24 cellular contexts compared by ENCODE assay signal in genomic region chr22:49439373-49439772, GRCh38.
"Had no signal": no experiment of that assay in that cellular context is flagged by ENCODE, and none has a peak within 500 bp of the region (broad histone marks: within the 10 kb centered on the region; RNA-seq: fewer than 3 reads in every experiment).

No MANE protein-coding gene starts in this region.

- H3K36me3 ChIP-seq: adrenal gland, left ventricle myocardium inferior, right lobe of liver had no signal

- DNase-seq: activated CD4-positive, alpha-beta T cell treated with anti-CD3 and anti-CD28 coated beads for 1 hour; activated CD4-positive, alpha-beta T cell treated with anti-CD3 and anti-CD28 coated beads, Interleukin-2, amount 10 ng/mL, durations not matched to agents 7 days and 5 days; activated CD8-positive, alpha-beta T cell treated with anti-CD3 and anti-CD28 coated beads for 36 hours; activated naive CD4-positive, alpha-beta T cell treated with anti-CD3 and anti-CD28 coated beads for 36 hours; activated naive CD8-positive, alpha-beta T cell treated with anti-CD3 and anti-CD28 coated beads for 36 hours; activated T-cell treated with anti-CD3 and anti-CD28 coated beads, Interleukin-2, amount 50 U/mL, for 4 hours; adrenal gland; aorta; body of pancreas; dermis blood vessel endothelial cell; effector CD8-positive, alpha-beta T cell; left ventricle myocardium inferior; naive B cell; stimulated activated CD4-positive, alpha-beta T cell treated with anti-CD3 and anti-CD28 coated beads, Interleukin-2, amount 100 ng/mL, for 48 hours; stimulated activated naive CD4-positive, alpha-beta T cell treated with Interleukin-2 at 50 U/mL for 16 hours; T-helper 2 cell; testis; trophoblast cell had no signal

- H3K4me3 ChIP-seq: adrenal gland, body of pancreas, left ventricle myocardium inferior, lung, right lobe of liver, testis had no signal

- FAIRE-seq: colon, frontal cortex, urothelium cell line had no signal

- H3K9me3 ChIP-seq: adrenal gland, body of pancreas, right lobe of liver, testis had no signal

- H3K4me1 ChIP-seq: adrenal gland, body of pancreas, left ventricle myocardium inferior, right lobe of liver, testis had no signal

- H3K27ac ChIP-seq: adrenal gland, body of pancreas, left ventricle myocardium inferior, right lobe of liver, testis had no signal

- H3K27me3 ChIP-seq: body of pancreas, right lobe of liver, testis had no signal

- ATAC-seq: activated CD8-positive, alpha-beta T cell treated with anti-CD3 and anti-CD28 coated beads for 36 hours; activated T-cell treated with anti-CD3 and anti-CD28 coated beads, Interleukin-2, amount 50 U/mL, for 4 hours; activated T-helper 17 cell treated with anti-CD3 and anti-CD28 coated beads, Interleukin-2, amount 50 U/mL, for 72 hours; body of pancreas; right lobe of liver had no signal
